ENCODE assay signal across 8 cellular contexts in the genomic region with DNA sequence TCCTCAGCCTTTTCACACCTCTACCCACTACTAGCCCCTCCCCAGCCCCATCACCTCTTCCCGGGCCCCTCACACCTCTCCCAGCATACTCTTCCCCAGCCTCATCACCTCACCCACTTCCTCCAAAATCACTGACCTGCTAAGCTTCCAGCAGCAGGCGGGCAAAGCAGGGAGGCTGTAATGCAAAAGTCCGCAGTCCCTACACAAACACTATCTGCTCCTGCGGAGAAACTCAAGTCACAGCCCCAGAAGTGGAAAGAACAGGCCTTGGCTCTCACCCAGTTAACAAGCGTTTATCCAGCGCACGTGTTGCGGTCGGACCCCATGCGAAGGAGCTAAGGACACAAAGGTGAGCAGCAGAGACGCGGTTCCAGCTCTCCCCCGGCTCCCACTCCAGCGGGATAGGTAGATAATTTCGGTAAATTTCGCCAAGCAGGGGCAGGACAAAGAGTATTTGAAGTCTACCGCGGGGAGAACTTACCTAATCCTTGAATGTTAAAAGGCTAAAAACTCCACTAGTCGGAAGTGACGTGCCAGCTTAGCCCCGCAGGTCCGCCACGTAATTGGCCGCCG. TPM values are rescaled to one million over a fixed set of nuclear protein-coding genes. Genes with fewer than 3 reads are reported as not detected.
DNase-seq lines count a peak whose midpoint lies in the region; TF ChIP-seq lines count a peak whose summit lies in the region.

No MANE protein-coding gene starts in this region.

- H3K4me3 ChIP-seq in GM23248, result peak overlapping the region; percentile 96
- peak overlapping the region; percentile 75 for H3K4me3 ChIP-seq in Karpas-422 (ENCODE audit: low read length)
- H3K4me3 ChIP-seq in SK-N-MC, result peak overlapping the region; percentile 96
- peak overlapping the region; percentile 93 for H3K4me3 ChIP-seq in astrocyte of the spinal cord (ENCODE audit: low read depth, low read length)

- H3K36me3 ChIP-seq in GM23248 (ENCODE audit: low read depth), result no peaks in the 10 kb centered on the region
- no peaks in the 10 kb centered on the region for H3K36me3 ChIP-seq in Karpas-422 (ENCODE audit: insufficient read depth, low read length)
- H3K36me3 ChIP-seq in SK-N-MC (ENCODE audit: insufficient read depth, low read length), result peaks cover 27% of the 10 kb centered on the region

- peaks cover 39% of the 10 kb centered on the region for H3K4me1 ChIP-seq in GM23248 (ENCODE audit: insufficient read depth)
- peaks cover 34% of the 10 kb centered on the region for H3K4me1 ChIP-seq in Karpas-422 (ENCODE audit: low read length)

- H2AFZ ChIP-seq in GM23248, result peak overlapping the region; percentile 92
- peak overlapping the region; percentile 15; the same call in 1 of the 2 replicates for H2AFZ ChIP-seq in Karpas-422 (ENCODE audit: low read length)

- H3K9ac ChIP-seq in GM23248 (peak overlapping the region; percentile 92), Karpas-422 (ENCODE audit: low read length) (peak overlapping the region; percentile 90), SK-N-MC (ENCODE audit: insufficient read length) (peak overlapping the region; percentile 88)

- peak; percentile 74 for DNase-seq in DMS53 treated with DMSO at 0.1 percent for 48 hours (lab: John Stamatoyannopoulos, UW; ENCODE audit: unreplicated experiment)
- peak; percentile 60 for DNase-seq in GM23248
- DNase-seq in Karpas-422, result peak; percentile 87
- peak; percentile 44 for DNase-seq in SK-N-MC (ENCODE audit: low read depth, low spot score)
- DNase-seq in astrocyte of the spinal cord (ENCODE audit: low read depth, low spot score), result no peak
- peak; percentile 49 for DNase-seq in kidney glomerular epithelial cell (lab: John Stamatoyannopoulos, UW)
- DNase-seq in stimulated activated CD4-positive, alpha-beta T cell treated with anti-CD3 and anti-CD28 coated beads, Interleukin-1b, Interleukin-23, amount 100 ng/mL, for 24 hours (ENCODE audit: low read depth in 4 of 4, low spot score in 1 of 4), result peak; percentile 46 to 77 (median 56)
- DNase-seq in DMS114 treated with DMSO at 0.1 percent for 48 hours (lab: John Stamatoyannopoulos, UW; ENCODE audit: unreplicated experiment), result no peak

- H4K20me1 ChIP-seq in GM23248 (ENCODE audit: insufficient read depth), result no peaks in the 10 kb centered on the region; the same call in 1 of the 2 replicates
- peaks cover 14% of the 10 kb centered on the region for H4K20me1 ChIP-seq in Karpas-422 (ENCODE audit: insufficient read depth, low read depth, low read length)

- 1 to 2% methylated on average over 23 to 25 of the region's 25 CpGs for WGBS in GM23248 (ENCODE audit: low coverage in 1 of 2, low lambda C conversion rate in 2 of 2, missing lambda C conversion rate in 2 of 2), 2 experiments

- H3K4me2 ChIP-seq in GM23248 (ENCODE audit: unreplicated experiment), result peak overlapping the region; percentile 95
- peak overlapping the region; percentile 98 for H3K4me2 ChIP-seq in Karpas-422 (ENCODE audit: low read depth, low read length, poor library complexity, severe bottlenecking)

- H3K9me3 ChIP-seq in GM23248 (ENCODE audit: low read depth) (no peaks in the 10 kb centered on the region), Karpas-422 (ENCODE audit: low read length) (no peaks in the 10 kb centered on the region), SK-N-MC (ENCODE audit: low read depth, low read length) (no peaks in the 10 kb centered on the region)

- no peaks in the 10 kb centered on the region for H3K9me2 ChIP-seq in GM23248 (ENCODE audit: insufficient read depth)
- H3K9me2 ChIP-seq in Karpas-422 (replicated peaks; ENCODE audit: insufficient read depth, low read length), result no peaks in the 10 kb centered on the region

- peaks cover 63% of the 10 kb centered on the region for H3K79me2 ChIP-seq in GM23248 (ENCODE audit: insufficient read depth)
- H3K79me2 ChIP-seq in Karpas-422 (ENCODE audit: low read length), result peaks cover 70% of the 10 kb centered on the region

- H3K27ac ChIP-seq in GM23248, result peak overlapping the region; percentile 90
- H3K27ac ChIP-seq in Karpas-422 (ENCODE audit: low read length), result peak overlapping the region; percentile 65
- peak overlapping the region; percentile 91 for H3K27ac ChIP-seq in SK-N-MC

- no peak for TF ChIP-seq CTCF in astrocyte of the spinal cord (IDR thresholded peaks at IDR 0.05; ENCODE audit: low read depth, low read length)

- in situ Hi-C loops in GM23248 (cut with MboI), result no loop called here
- in situ Hi-C loops in astrocyte of the spinal cord (cut with HindIII; ENCODE audit: low sequenced_read_pairs), result no loop called here

- H3K27me3 ChIP-seq in GM23248 (replicated peaks; ENCODE audit: insufficient read depth) (no peaks in the 10 kb centered on the region), Karpas-422 (ENCODE audit: low read length) (no peaks in the 10 kb centered on the region)

- peaks cover 23% of the 10 kb centered on the region for H3F3A ChIP-seq in GM23248 (ENCODE audit: insufficient read depth)

RNA-seq across cellular contexts. Expression of a gene that starts 0.8 kb away (rescaled TPM):
- 9.6 and 29.1 TPM in 2 replicates for total RNA-seq in GM23248 (2014; rRNA removed; shearing (Covaris generic))
- polyA plus RNA-seq in GM23248 (2016; fragmentation: Nextera tagmentation; extraction: Ambion mirVana), result 9.3 and 9.7 TPM in 2 replicates
- 16.2 and 22.1 TPM in 2 replicates for total RNA-seq in Karpas-422 (2014; rRNA removed; shearing (Covaris generic); ENCODE audit: low replicate concordance)

RNA-seq across cellular contexts. Expression of a gene that starts 19.0 kb away (rescaled TPM):
- total RNA-seq in GM23248 (2014; rRNA removed; shearing (Covaris generic)), result 40.2 and 45.8 TPM in 2 replicates
- 63.4 and 67.2 TPM in 2 replicates for polyA plus RNA-seq in GM23248 (2016; fragmentation: Nextera tagmentation; extraction: Ambion mirVana)
- total RNA-seq in Karpas-422 (2014; rRNA removed; shearing (Covaris generic); ENCODE audit: low replicate concordance), result 71.3 and 78.2 TPM in 2 replicates

Comparison
In these comparisons a context has a peak if more than half of its experiments do, and no peak if none do; other contexts are left out.
1. DNase-seq: peak in DMS53 treated with DMSO at 0.1 percent for 48 hours (single experiment), GM23248 (single experiment), Karpas-422 (single experiment), SK-N-MC (single experiment), kidney glomerular epithelial cell (single experiment) and stimulated activated CD4-positive, alpha-beta T cell treated with anti-CD3 and anti-CD28 coated beads, Interleukin-1b, Interleukin-23, amount 100 ng/mL, for 24 hours (4 of 4); none in astrocyte of the spinal cord (single experiment) and DMS114 treated with DMSO at 0.1 percent for 48 hours (single experiment).
2. Peak in every context shown above with its lines, with median percentiles within 50 percentile points of each other: H3K27ac ChIP-seq, H3K4me3 ChIP-seq and H3K9ac ChIP-seq.